ENCODE assay signal across 19 cellular contexts in the genomic region with DNA sequence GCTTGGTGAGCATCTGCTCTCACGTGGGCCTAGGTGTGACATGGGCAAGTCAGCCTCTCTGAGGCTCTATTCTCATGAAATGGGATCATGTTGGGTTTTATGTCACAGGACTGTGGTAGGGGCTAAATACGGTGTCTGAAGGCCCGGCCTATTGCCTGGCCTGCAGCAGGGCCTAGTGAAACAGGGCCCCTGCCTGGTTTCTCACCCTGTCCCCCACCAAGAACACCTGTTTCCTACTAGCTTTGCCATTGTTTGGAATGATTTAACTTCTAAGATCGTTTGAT.
"Had no signal": no experiment of that assay in that cellular context is flagged by ENCODE, and none has a peak within 500 bp of the region (broad histone marks: within the 10 kb centered on the region; RNA-seq: fewer than 3 reads in every experiment).

No MANE protein-coding gene starts in this region.

- H3K27ac Mint-ChIP-seq: mesothelial cell of epicardium; natural killer cell treated with Interleukin-12 subunit alpha and Interleukin-12 subunit beta and Interleukin-15 and Interleukin-18, amount 100 ng/mL, for 72 hours; neural progenitor cell; stimulated activated memory B cell treated with anti-CD40 and anti-IgM and Interleukin-4, amounts not matched to agents 10 μg/mL and 1 μg/mL and 100 μg/mL, for 72 hours; stimulated activated naive CD8-positive, alpha-beta T cell treated with anti-CD3 and anti-CD28 coated beads, Interleukin-15, Interleukin-2, amounts not matched to agents 100 ng/mL and 50 ng/mL, for 24 hours had no signal

- DNase-seq: dorsolateral prefrontal cortex; effector CD8-positive, alpha-beta T cell; heart right ventricle; hypothalamus; nucleus accumbens; stimulated activated CD4-positive, alpha-beta T cell treated with anti-CD3 and anti-CD28 coated beads, Interleukin-4, amount 100 ng/mL, for 1 hour; tibial artery; uterus had no signal

- H3K4me3 ChIP-seq: coronary artery, dorsolateral prefrontal cortex, heart right ventricle, neural progenitor cell, ovary, tibial artery, upper lobe of left lung, uterus had no signal

- H3K27me3 ChIP-seq: dorsolateral prefrontal cortex, heart right ventricle, neural progenitor cell, ovary, tibial artery, upper lobe of left lung, uterus had no signal

- ATAC-seq: esophagus mucosa; heart right ventricle; left lobe of liver; natural killer cell treated with Interleukin-12 subunit alpha and Interleukin-12 subunit beta and Interleukin-15 and Interleukin-18, amount 100 ng/mL, for 72 hours; right cardiac atrium; stimulated activated memory B cell treated with anti-CD40 and anti-IgM and Interleukin-4, amounts not matched to agents 10 μg/mL and 1 μg/mL and 100 μg/mL, for 72 hours had no signal

- H3K4me1 Mint-ChIP-seq: mesothelial cell of epicardium; neural progenitor cell; stimulated activated memory B cell treated with anti-CD40 and anti-IgM and Interleukin-4, amounts not matched to agents 10 μg/mL and 1 μg/mL and 100 μg/mL, for 72 hours had no signal

- H3K9ac ChIP-seq: neural progenitor cell had no signal

- H3K27me3 Mint-ChIP-seq: natural killer cell treated with Interleukin-12 subunit alpha and Interleukin-12 subunit beta and Interleukin-15 and Interleukin-18, amount 100 ng/mL, for 72 hours; stimulated activated memory B cell treated with anti-CD40 and anti-IgM and Interleukin-4, amounts not matched to agents 10 μg/mL and 1 μg/mL and 100 μg/mL, for 72 hours; stimulated activated naive CD8-positive, alpha-beta T cell treated with anti-CD3 and anti-CD28 coated beads, Interleukin-15, Interleukin-2, amounts not matched to agents 100 ng/mL and 50 ng/mL, for 24 hours had no signal

- H3K4me3 Mint-ChIP-seq: mesothelial cell of epicardium; natural killer cell treated with Interleukin-12 subunit alpha and Interleukin-12 subunit beta and Interleukin-15 and Interleukin-18, amount 100 ng/mL, for 72 hours; neural progenitor cell; stimulated activated memory B cell treated with anti-CD40 and anti-IgM and Interleukin-4, amounts not matched to agents 10 μg/mL and 1 μg/mL and 100 μg/mL, for 72 hours; stimulated activated naive CD8-positive, alpha-beta T cell treated with anti-CD3 and anti-CD28 coated beads, Interleukin-15, Interleukin-2, amounts not matched to agents 100 ng/mL and 50 ng/mL, for 24 hours had no signal

- H3K9me3 Mint-ChIP-seq: mesothelial cell of epicardium; natural killer cell treated with Interleukin-12 subunit alpha and Interleukin-12 subunit beta and Interleukin-15 and Interleukin-18, amount 100 ng/mL, for 72 hours; neural progenitor cell; stimulated activated memory B cell treated with anti-CD40 and anti-IgM and Interleukin-4, amounts not matched to agents 10 μg/mL and 1 μg/mL and 100 μg/mL, for 72 hours; stimulated activated naive CD8-positive, alpha-beta T cell treated with anti-CD3 and anti-CD28 coated beads, Interleukin-15, Interleukin-2, amounts not matched to agents 100 ng/mL and 50 ng/mL, for 24 hours had no signal

- H3K9me3 ChIP-seq: heart right ventricle, ovary, tibial artery, upper lobe of left lung, uterus had no signal

- H3K36me3 ChIP-seq: neural progenitor cell, ovary, uterus had no signal

- H3K4me1 ChIP-seq: neural progenitor cell, tibial artery had no signal
